ENCODE assay signal across 16 cellular contexts in the genomic region with DNA sequence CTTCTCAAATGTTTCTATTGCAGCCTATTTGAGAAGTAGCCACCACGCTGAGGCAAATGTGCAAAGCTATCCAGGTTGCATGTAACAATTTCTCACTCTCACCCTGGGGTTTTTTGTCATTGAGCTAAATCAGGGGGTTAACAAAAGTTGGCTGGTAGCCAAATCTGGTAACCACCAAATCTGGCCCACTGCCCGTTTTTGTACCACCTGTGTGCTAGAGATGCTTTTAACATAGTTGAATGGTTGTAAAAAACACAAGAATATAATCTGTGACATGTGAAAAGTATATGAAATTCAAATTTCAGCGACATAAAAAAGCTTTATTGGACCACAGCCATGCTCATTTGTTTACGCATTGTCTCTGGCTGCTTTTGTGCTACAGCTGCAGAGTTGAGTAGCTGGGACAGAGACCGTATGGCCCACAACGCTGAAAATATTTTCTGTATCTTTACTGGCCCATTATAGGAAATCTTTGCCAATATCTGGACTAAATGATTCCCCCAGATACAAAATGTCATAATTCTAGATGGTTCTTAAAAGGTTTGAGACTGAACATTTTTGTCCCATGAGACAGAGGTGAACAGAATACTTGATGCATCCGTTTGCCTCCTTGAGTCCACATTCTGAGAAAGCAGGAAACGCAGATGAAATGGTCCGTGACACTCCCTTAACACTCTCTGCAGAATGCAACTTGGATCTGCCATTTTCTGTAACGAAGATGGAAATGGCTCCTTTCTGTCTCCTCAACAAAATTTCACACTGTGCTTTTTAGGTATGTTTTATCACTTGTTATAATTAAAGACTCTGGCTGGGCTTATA.
DNase-seq lines count a peak whose midpoint lies in the region; ATAC-seq, FAIRE-seq and TF ChIP-seq lines count a peak whose summit lies in the region.
"Had no signal": no experiment of that assay in that cellular context is flagged by ENCODE, and none has a peak within 500 bp of the region (broad histone marks: within the 10 kb centered on the region; RNA-seq: fewer than 3 reads in every experiment).

No MANE protein-coding gene starts in this region.

- no peaks in the 10 kb centered on the region for H3K27me3 Mint-ChIP-seq in GM23338 (ENCODE audit: insufficient read depth, low read depth, poor library complexity)
- H3K27me3 Mint-ChIP-seq: activated naive CD8-positive, alpha-beta T cell treated with anti-CD3 and anti-CD28 coated beads, Interleukin-2, amount 50 U/mL, for 24 hours; naive B cell had no signal

- no peaks in the 10 kb centered on the region for H3K79me2 ChIP-seq in GM23338 (replicated peaks; ENCODE audit: insufficient read depth)

- peaks cover 4% of the 10 kb centered on the region for H3K4me1 Mint-ChIP-seq in GM23338
- H3K4me1 Mint-ChIP-seq: activated naive CD8-positive, alpha-beta T cell treated with anti-CD3 and anti-CD28 coated beads, Interleukin-2, amount 50 U/mL, for 24 hours; naive B cell had no signal

- DNase-seq in GM23338 (ENCODE audit: low spot score): no peak
- DNase-seq in NCI-H128 (lab: John Stamatoyannopoulos, UW; ENCODE audit: unreplicated experiment): peak; percentile 73
- DNase-seq in NCI-H69 (lab: John Stamatoyannopoulos, UW): peak; percentile 93
- DNase-seq in inferior parietal cortex (ENCODE audit: extremely low spot score): peak; percentile 27
- DNase-seq in upper lobe of right lung: no peak
- DNase-seq in ACHN: no peak
- DNase-seq in activated gamma-delta T cell (lab: John Stamatoyannopoulos, UW): no peak
- DNase-seq in HTR-8/SVneo (ENCODE audit: insufficient read length, low spot score): no peak
- DNase-seq: activated CD8-positive, alpha-beta T cell treated with anti-CD3 and anti-CD28 coated beads for 36 hours; activated naive CD8-positive, alpha-beta T cell treated with anti-CD3 and anti-CD28 coated beads, Interleukin-2, amount 50 U/mL, for 24 hours; BE2C; caudate nucleus; effector CD4-positive, alpha-beta T cell; naive B cell; NCI-H2029 had no signal

- no peaks in the 10 kb centered on the region for H3K9me3 ChIP-seq in upper lobe of right lung
- H3K9me3 ChIP-seq: BE2C had no signal

- 0 out of 2 replicates have a peak overlapping the region, but pooled peaks have one; percentile 52 for H2AFZ ChIP-seq in GM23338

- no peaks in the 10 kb centered on the region for H3K36me3 Mint-ChIP-seq in GM23338 (ENCODE audit: low read depth)
- H3K36me3 Mint-ChIP-seq: naive B cell had no signal

- H3K27ac ChIP-seq in GM23338 (ENCODE audit: low read depth) (no peak overlapping the region), upper lobe of right lung (no peak overlapping the region)

- no peaks in the 10 kb centered on the region for H3K9me3 Mint-ChIP-seq in GM23338

- H3K36me3 ChIP-seq in GM23338 (ENCODE audit: insufficient read depth) (no peaks in the 10 kb centered on the region), upper lobe of right lung (no peaks in the 10 kb centered on the region)
- H3K36me3 ChIP-seq: BE2C had no signal

- H3K4me2 ChIP-seq in GM23338: no peak overlapping the region

- no peak overlapping the region for H3K4me3 ChIP-seq in GM23338
- H3K4me3 ChIP-seq in upper lobe of right lung: no peak overlapping the region

- H3K9me2 ChIP-seq in GM23338 (ENCODE audit: insufficient read depth): 0 out of 2 replicates have a peak, but pooled peaks cover 7% of the 10 kb centered on the region

- H4K20me1 ChIP-seq in GM23338 (replicated peaks; ENCODE audit: insufficient read depth): no peaks in the 10 kb centered on the region

- intact Hi-C loops in upper lobe of right lung (cut with DNase I): no loop called here

- H3K4me1 ChIP-seq in GM23338 (ENCODE audit: insufficient read depth) (no peaks in the 10 kb centered on the region), upper lobe of right lung (peaks cover 8% of the 10 kb centered on the region)

- H3K27ac Mint-ChIP-seq in GM23338: no peak overlapping the region
- H3K27ac Mint-ChIP-seq: activated CD8-positive, alpha-beta T cell treated with anti-CD3 and anti-CD28 coated beads for 36 hours; activated naive CD8-positive, alpha-beta T cell treated with anti-CD3 and anti-CD28 coated beads, Interleukin-2, amount 50 U/mL, for 24 hours; naive B cell had no signal

- no peak overlapping the region for H3K4me3 Mint-ChIP-seq in GM23338
- H3K4me3 Mint-ChIP-seq: activated CD8-positive, alpha-beta T cell treated with anti-CD3 and anti-CD28 coated beads for 36 hours; activated naive CD8-positive, alpha-beta T cell treated with anti-CD3 and anti-CD28 coated beads, Interleukin-2, amount 50 U/mL, for 24 hours; naive B cell had no signal

- ATAC-seq in GM23338 (no peak), upper lobe of right lung (no peak)
- ATAC-seq: activated CD8-positive, alpha-beta T cell treated with anti-CD3 and anti-CD28 coated beads for 36 hours; activated naive CD8-positive, alpha-beta T cell treated with anti-CD3 and anti-CD28 coated beads, Interleukin-2, amount 50 U/mL, for 24 hours; left lobe of liver had no signal

- TF ChIP-seq CTCF in GM23338 (conservative IDR thresholded peaks at IDR 0.05; ENCODE audit: low read depth in 2 of 2) (no peak), upper lobe of right lung (IDR thresholded peaks at IDR 0.05) (no peak)

- no peak for FAIRE-seq in HTR-8/SVneo (lab: Jason Lieb, UNC)

- no peaks in the 10 kb centered on the region for H3F3A ChIP-seq in GM23338 (replicated peaks; ENCODE audit: low read depth)

- in situ Hi-C loops in ACHN (cut with HindIII; ENCODE audit: low pct_ligation_motif_present, low pct_unique_long_range_greater_than_20kb, low sequenced_read_pairs): no loop called here

- H3K27me3 ChIP-seq in GM23338 (ENCODE audit: insufficient read depth): no peaks in the 10 kb centered on the region
- H3K27me3 ChIP-seq in upper lobe of right lung: no peaks in the 10 kb centered on the region
- H3K27me3 ChIP-seq: BE2C had no signal

TF ChIP-seq in GM23338, 12 proteins besides CTCF, POLR2A, EP300 and RAD21 (continues in another document):
- TF ChIP-seq, protein P1, sequence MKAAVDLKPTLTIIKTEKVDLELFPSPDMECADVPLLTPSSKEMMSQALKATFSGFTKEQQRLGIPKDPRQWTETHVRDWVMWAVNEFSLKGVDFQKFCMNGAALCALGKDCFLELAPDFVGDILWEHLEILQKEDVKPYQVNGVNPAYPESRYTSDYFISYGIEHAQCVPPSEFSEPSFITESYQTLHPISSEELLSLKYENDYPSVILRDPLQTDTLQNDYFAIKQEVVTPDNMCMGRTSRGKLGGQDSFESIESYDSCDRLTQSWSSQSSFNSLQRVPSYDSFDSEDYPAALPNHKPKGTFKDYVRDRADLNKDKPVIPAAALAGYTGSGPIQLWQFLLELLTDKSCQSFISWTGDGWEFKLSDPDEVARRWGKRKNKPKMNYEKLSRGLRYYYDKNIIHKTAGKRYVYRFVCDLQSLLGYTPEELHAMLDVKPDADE (IDR thresholded peaks at IDR 0.05): no peak
- TF ChIP-seq NANOG (IDR thresholded peaks at IDR 0.05; ENCODE audit: borderline replicate concordance) (no peak), EZH2 (IDR thresholded peaks at IDR 0.05; ENCODE audit: low read depth, unreplicated experiment) (no peak), STAT1 (IDR thresholded peaks at IDR 0.05; ENCODE audit: unreplicated experiment) (no peak), ZNF114 (CRISPR knock-in tag; IDR thresholded peaks at IDR 0.05) (no peak)

Comparison
In these comparisons a context has a peak if more than half of its experiments do, and no peak if none do; other contexts are left out.
1. DNase-seq: peak in NCI-H128 (single experiment), NCI-H69 (single experiment) and inferior parietal cortex (single experiment); none in GM23338 (single experiment), upper lobe of right lung (single experiment), ACHN (single experiment), activated gamma-delta T cell (single experiment) and HTR-8/SVneo (single experiment).